8 cellular contexts compared by ENCODE assay signal in the genomic region with DNA sequence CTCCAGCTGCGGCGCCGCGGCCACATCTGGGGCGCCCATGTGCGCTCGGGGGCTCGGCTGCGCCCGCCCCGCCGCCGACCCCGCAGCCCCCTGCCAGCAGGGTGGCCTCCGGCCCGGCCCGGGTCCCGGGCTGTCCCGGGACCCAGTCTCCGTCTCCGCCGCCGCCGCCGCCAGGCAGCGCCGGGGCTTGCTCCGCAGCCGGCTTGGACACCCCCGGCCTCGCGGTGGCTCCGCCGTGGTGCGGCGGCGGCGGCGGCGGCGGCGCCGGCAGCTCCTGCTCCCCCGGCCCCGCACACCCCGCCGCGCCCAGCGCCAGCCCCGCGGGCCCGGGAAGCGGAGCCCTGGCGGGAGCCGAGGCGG. TPM values are rescaled to one million over a fixed set of nuclear protein-coding genes. Genes with fewer than 3 reads are reported as not detected.
A peak's percentile ranks its signal among the peaks of the same experiment; 100 is the strongest.
DNase-seq lines count a peak whose midpoint lies in the region; ATAC-seq and TF ChIP-seq lines count a peak whose summit lies in the region.

No MANE protein-coding gene starts in this region.

- no peaks in the 10 kb centered on the region for H4K20me1 ChIP-seq in OCI-LY3 (ENCODE audit: insufficient read depth, low read length)

- peaks cover 7% of the 10 kb centered on the region for H3K4me1 ChIP-seq in A673 (ENCODE audit: insufficient read depth, low read length, poor library complexity, severe bottlenecking)
- no peaks in the 10 kb centered on the region; the same call in 1 of the 2 replicates for H3K4me1 ChIP-seq in OCI-LY3 (ENCODE audit: low read length)

- CTCF ChIA-PET in A673 (lab: Charles Lee): no interaction called here

- H3K4me3 ChIP-seq in A673 (ENCODE audit: low read depth, low read length, poor library complexity, severe bottlenecking) (peak overlapping the region; percentile 39), OCI-LY3 (ENCODE audit: low read length) (peak overlapping the region; percentile 76), iPS-18c (ENCODE audit: insufficient read depth, low read depth, low read length) (peak overlapping the region; percentile 71; the same call in 1 of the 2 replicates)

- H3K27ac Mint-ChIP-seq in activated T-cell treated with anti-CD3 and anti-CD28 coated beads, Interleukin-2, amount 50 U/mL, for 24 hours: no peak overlapping the region

- 0 out of 2 replicates have a peak overlapping the region, but pooled peaks have one; percentile 21 for H3K4me2 ChIP-seq in OCI-LY3 (ENCODE audit: low read length)

- H2AFZ ChIP-seq in OCI-LY3 (ENCODE audit: low read depth, low read length): no peak overlapping the region

- POLR2A ChIA-PET in A673 (lab: Charles Lee; ENCODE audit: low non-redundant PET): interaction anchor here (0.6 kb wide), 1 partner anchor 65 kb away, joined by 4 read pairs; no protein-coding TSS in a partner anchor

- H3K4me1 Mint-ChIP-seq in activated T-cell treated with anti-CD3 and anti-CD28 coated beads, Interleukin-2, amount 50 U/mL, for 24 hours (ENCODE audit: low read depth): peaks cover 23% of the 10 kb centered on the region

- intact Hi-C loops in A673 (cut with micrococcal nuclease; ENCODE audit: unreplicated experiment): loop anchor here (10.0 kb wide), 1 partner anchor 224 kb away; no protein-coding TSS in a partner anchor

- BruUV-seq in A673 (replicated peaks; lab: Mats Ljungman, UMichigan): no TSS peak

- H3K27ac ChIP-seq in A673 (ENCODE audit: low read depth, low read length, poor library complexity, severe bottlenecking) (no peak overlapping the region), OCI-LY3 (ENCODE audit: low read length) (no peak overlapping the region)

- no peak for TF ChIP-seq CTCF in A673 (conservative IDR thresholded peaks at IDR 0.05; ENCODE audit: low read depth, low read length)
- TF ChIP-seq CTCF in OCI-LY3 (IDR thresholded peaks at IDR 0.05; ENCODE audit: low read depth, low read length): no peak
- TF ChIP-seq CTCF in GM20000 (IDR thresholded peaks at IDR 0.05; ENCODE audit: extremely low read depth, missing control alignments): no peak

- DNase-seq in A673 (ENCODE audit: low spot score): no peak
- DNase-seq in NCI-H1105 treated with DMSO at 0.1 percent for 48 hours (lab: John Stamatoyannopoulos, UW): no peak
- no peak for DNase-seq in GM20000 (ENCODE audit: low spot score)
- DNase-seq in activated T-cell treated with anti-CD3 and anti-CD28 coated beads, Interleukin-2, amount 50 U/mL, for 24 hours: no peak

- peak; percentile 25 for ATAC-seq in GM21526 (IDR thresholded peaks at IDR 0.05; ENCODE audit: low FRiP score, unreplicated experiment)
- no peak for ATAC-seq in GM18873 (IDR thresholded peaks at IDR 0.05; ENCODE audit: low FRiP score, unreplicated experiment)

- H3K9me3 ChIP-seq in A673 (ENCODE audit: low read depth, low read length, poor library complexity, severe bottlenecking): no peaks in the 10 kb centered on the region
- H3K9me3 ChIP-seq in OCI-LY3 (ENCODE audit: insufficient read depth, low read length): peaks cover 2% of the 10 kb centered on the region; the same call in 1 of the 2 replicates
- H3K9me3 ChIP-seq in iPS-18c (ENCODE audit: control insufficient read depth, insufficient read depth, low read length): peaks cover 2% of the 10 kb centered on the region

- H3K27me3 ChIP-seq in A673 (replicated peaks; ENCODE audit: insufficient read depth, low read depth, low read length, poor library complexity) (peaks cover 85% of the 10 kb centered on the region), OCI-LY3 (ENCODE audit: low read depth, low read length) (peaks cover 8% of the 10 kb centered on the region; the same call in 1 of the 2 replicates)

- peaks cover 2% of the 10 kb centered on the region for H3K36me3 Mint-ChIP-seq in activated T-cell treated with anti-CD3 and anti-CD28 coated beads, Interleukin-2, amount 50 U/mL, for 24 hours (ENCODE audit: low read depth)

- H3K27me3 Mint-ChIP-seq in activated T-cell treated with anti-CD3 and anti-CD28 coated beads, Interleukin-2, amount 50 U/mL, for 24 hours: peaks cover 63% of the 10 kb centered on the region

- H3K9ac ChIP-seq in OCI-LY3 (ENCODE audit: low read length): no peak overlapping the region

- H3K36me3 ChIP-seq in A673 (ENCODE audit: insufficient read depth, low read length, poor library complexity, severe bottlenecking): no peaks in the 10 kb centered on the region
- H3K36me3 ChIP-seq in OCI-LY3 (replicated peaks; ENCODE audit: low read depth, low read length): no peaks in the 10 kb centered on the region

- H3K9me3 Mint-ChIP-seq in activated T-cell treated with anti-CD3 and anti-CD28 coated beads, Interleukin-2, amount 50 U/mL, for 24 hours: no peaks in the 10 kb centered on the region

- no peaks in the 10 kb centered on the region for H3K79me2 ChIP-seq in OCI-LY3 (ENCODE audit: low read length)

- H3K4me3 Mint-ChIP-seq in activated T-cell treated with anti-CD3 and anti-CD28 coated beads, Interleukin-2, amount 50 U/mL, for 24 hours: no peak overlapping the region

RNA-seq across cellular contexts. Expression of gene ISM1, which starts 0.2 kb away (rescaled TPM):
- total RNA-seq in A673 (2021): 0.11 TPM in 1 of 2 replicates, not detected in the other
